21 cellular contexts compared by ENCODE assay signal in genomic region chr3:2910997-2911396, GRCh38.
"Had no signal": no experiment of that assay in that cellular context is flagged by ENCODE, and none has a peak within 500 bp of the region (broad histone marks: within the 10 kb centered on the region; RNA-seq: fewer than 3 reads in every experiment).

No MANE protein-coding gene starts in this region.

- H3K4me1 Mint-ChIP-seq: immature natural killer cell, mesothelial cell of epicardium, naive B cell, natural killer cell had no signal

- H3K4me3 Mint-ChIP-seq: immature natural killer cell; mesothelial cell of epicardium; naive B cell; natural killer cell; stimulated activated naive CD8-positive, alpha-beta T cell treated with anti-CD3 and anti-CD28 coated beads, Interleukin-15, Interleukin-2, amounts not matched to agents 100 ng/mL and 50 ng/mL, for 24 hours; type B pancreatic cell had no signal

- H3K9me3 Mint-ChIP-seq: immature natural killer cell; natural killer cell; stimulated activated naive CD8-positive, alpha-beta T cell treated with anti-CD3 and anti-CD28 coated beads, Interleukin-15, Interleukin-2, amounts not matched to agents 100 ng/mL and 50 ng/mL, for 24 hours; type B pancreatic cell had no signal

- ATAC-seq: natural killer cell, right cardiac atrium, sciatic nerve had no signal

- DNase-seq: hypothalamus; immature natural killer cell; kidney; left ventricle myocardium inferior; mesendoderm; naive B cell; natural killer cell; ovary; retina; right cardiac atrium; stimulated activated CD4-positive, alpha-beta T cell treated with anti-CD3 and anti-CD28 coated beads, Interleukin-12 subunit alpha, Interleukin-12 subunit beta, amount 100 ng/mL, for 4 hours; stimulated activated CD4-positive, alpha-beta T cell treated with anti-CD3 and anti-CD28 coated beads, Interleukin-15, amount 100 ng/mL, for 24 hours; stimulated activated CD4-positive, alpha-beta T cell treated with anti-CD3 and anti-CD28 coated beads, Interleukin-2, amount 100 ng/mL, for 24 hours; stimulated activated CD4-positive, alpha-beta T cell treated with anti-CD3 and anti-CD28 coated beads, Interleukin-4, amount 100 ng/mL, for 1 hour; stimulated activated naive CD4-positive, alpha-beta T cell; uterus had no signal

- H3K27me3 Mint-ChIP-seq: progenitor cell of endocrine pancreas; stimulated activated naive CD8-positive, alpha-beta T cell treated with anti-CD3 and anti-CD28 coated beads, Interleukin-15, Interleukin-2, amounts not matched to agents 100 ng/mL and 50 ng/mL, for 24 hours; type B pancreatic cell had no signal

- H3K36me3 Mint-ChIP-seq: immature natural killer cell, naive B cell, natural killer cell, type B pancreatic cell had no signal
